Comparison of ENCODE assay signal across 8 cellular contexts in genomic region chr15:65517866-65518207, GRCh38. TPM values are rescaled to one million over a fixed set of nuclear protein-coding genes. Genes with fewer than 3 reads are reported as not detected.
DNase-seq lines count a peak whose midpoint lies in the region; ATAC-seq and FAIRE-seq lines count a peak whose summit lies in the region.

No MANE protein-coding gene starts in this region.

- H3K27ac ChIP-seq in substantia nigra (ENCODE audit: low read depth, low read length, poor library complexity, severe bottlenecking) = peak overlapping the region; percentile 49

- H3K36me3 Mint-ChIP-seq in activated T-cell treated with anti-CD3 and anti-CD28 coated beads, Interleukin-2, amount 50 U/mL, for 24 hours (ENCODE audit: low read depth) = peaks cover 40% of the 10 kb centered on the region
- peaks cover 15% of the 10 kb centered on the region for H3K36me3 Mint-ChIP-seq in T-helper 2 cell treated with Interferon-gamma antibody and Interleukin-4, amounts not matched to agents 5 μg/mL and 100 μg/mL, for 36 hours (ENCODE audit: low read depth)

- peak overlapping the region; percentile 95 for H3K4me3 Mint-ChIP-seq in activated T-cell treated with anti-CD3 and anti-CD28 coated beads, Interleukin-2, amount 50 U/mL, for 24 hours
- H3K4me3 Mint-ChIP-seq in T-helper 2 cell treated with Interferon-gamma antibody and Interleukin-4, amounts not matched to agents 5 μg/mL and 100 μg/mL, for 36 hours = peak overlapping the region; percentile 100

- H3K27me3 Mint-ChIP-seq in activated T-cell treated with anti-CD3 and anti-CD28 coated beads, Interleukin-2, amount 50 U/mL, for 24 hours = no peaks in the 10 kb centered on the region
- H3K27me3 Mint-ChIP-seq in T-helper 2 cell treated with Interferon-gamma antibody and Interleukin-4, amounts not matched to agents 5 μg/mL and 100 μg/mL, for 36 hours (ENCODE audit: low read depth) = no peaks in the 10 kb centered on the region

- H3K9me3 Mint-ChIP-seq in activated T-cell treated with anti-CD3 and anti-CD28 coated beads, Interleukin-2, amount 50 U/mL, for 24 hours = no peaks in the 10 kb centered on the region
- no peaks in the 10 kb centered on the region for H3K9me3 Mint-ChIP-seq in T-helper 2 cell treated with Interferon-gamma antibody and Interleukin-4, amounts not matched to agents 5 μg/mL and 100 μg/mL, for 36 hours

- peaks cover 34% of the 10 kb centered on the region for H3K4me1 Mint-ChIP-seq in activated T-cell treated with anti-CD3 and anti-CD28 coated beads, Interleukin-2, amount 50 U/mL, for 24 hours (ENCODE audit: low read depth)
- H3K4me1 Mint-ChIP-seq in T-helper 2 cell treated with Interferon-gamma antibody and Interleukin-4, amounts not matched to agents 5 μg/mL and 100 μg/mL, for 36 hours (ENCODE audit: low read depth) = peaks cover 25% of the 10 kb centered on the region

- FAIRE-seq in frontal cortex (lab: Jason Lieb, UNC) = no peak

- no peak for ATAC-seq in HG03439 (IDR thresholded peaks at IDR 0.05; ENCODE audit: unreplicated experiment)

- H3K4me3 ChIP-seq in iPS-11a (ENCODE audit: low read depth, low read length) = peak overlapping the region; percentile 2

- peak overlapping the region; percentile 96 for H3K27ac Mint-ChIP-seq in activated T-cell treated with anti-CD3 and anti-CD28 coated beads, Interleukin-2, amount 50 U/mL, for 24 hours
- H3K27ac Mint-ChIP-seq in T-helper 2 cell treated with Interferon-gamma antibody and Interleukin-4, amounts not matched to agents 5 μg/mL and 100 μg/mL, for 36 hours = peak overlapping the region; percentile 98

- no peak for DNase-seq in activated T-cell treated with anti-CD3 and anti-CD28 coated beads, Interleukin-2, amount 50 U/mL, for 24 hours
- DNase-seq in activated T-cell treated with anti-CD3 and anti-CD28 coated beads, Interleukin-2, amount 50 U/mL, for 1 hour = no peak
- DNase-seq in T-helper 2 cell treated with Interferon-gamma antibody and Interleukin-4, amounts not matched to agents 5 μg/mL and 100 μg/mL, for 36 hours (ENCODE audit: low spot score) = no peak
- DNase-seq in substantia nigra (lab: John Stamatoyannopoulos, UW) (no peak), hypothalamus (lab: John Stamatoyannopoulos, UW) (no peak), frontal cortex (ENCODE audit: low spot score in 2 of 2) (no peak)

RNA-seq across cellular contexts. Expression of gene DPP8, which starts 0.3 kb away (rescaled TPM):
- 87.2 TPM for total RNA-seq in frontal cortex

RNA-seq across cellular contexts. Expression of gene HACD3, which starts 12.4 kb away (rescaled TPM):
- total RNA-seq in frontal cortex = 128 TPM
